Comparison of ENCODE assay signal across 31 cellular contexts in genomic region chr6:10401004-10401536, GRCh38. TPM values are rescaled to one million over a fixed set of nuclear protein-coding genes. Genes with fewer than 3 reads are reported as not detected.
A peak's percentile ranks its signal among the peaks of the same experiment; 100 is the strongest.
DNase-seq lines count a peak whose midpoint lies in the region; ATAC-seq, FAIRE-seq and TF ChIP-seq lines count a peak whose summit lies in the region.
"Had no signal": no experiment of that assay in that cellular context is flagged by ENCODE, and none has a peak within 500 bp of the region (broad histone marks: within the 10 kb centered on the region; RNA-seq: fewer than 3 reads in every experiment).

No MANE protein-coding gene starts in this region.

- intact Hi-C loops in PC-3 (cut with micrococcal nuclease) (loop anchor here (10.0 kb wide), 2 partner anchors 256 to 1256 kb away; no protein-coding TSS in a partner anchor), breast epithelium (cut with DNase I; ENCODE audit: low total_unique reads) (no loop called here)

- H3F3A ChIP-seq in PC-3 (ENCODE audit: low read length, unreplicated experiment) = no peaks in the 10 kb centered on the region

- peaks cover 19% of the 10 kb centered on the region for H3K4me1 Mint-ChIP-seq in stimulated activated naive CD8-positive, alpha-beta T cell treated with anti-CD3 and anti-CD28 coated beads, Interleukin-15, amount 100 ng/mL, for 72 hours

- ATAC-seq in PC-3 = no peak
- no peak for ATAC-seq in stimulated activated naive CD8-positive, alpha-beta T cell treated with anti-CD3 and anti-CD28 coated beads, Interleukin-15, amount 100 ng/mL, for 72 hours
- no peak for ATAC-seq in GM18868 (IDR thresholded peaks at IDR 0.05; ENCODE audit: unreplicated experiment)
- ATAC-seq in HG02678 (IDR thresholded peaks at IDR 0.05; ENCODE audit: unreplicated experiment) = no peak
- ATAC-seq: naive thymus-derived CD4-positive, alpha-beta T cell; sciatic nerve had no signal

- H3K9me1 ChIP-seq in keratinocyte (ENCODE audit: control insufficient read depth, extremely low read depth, insufficient read depth, low read length) = no peaks in the 10 kb centered on the region

- H3K4me1 ChIP-seq in PC-3 (ENCODE audit: insufficient read depth, low read length) = peaks cover 52% of the 10 kb centered on the region
- peaks cover 0 to 16% of the 10 kb centered on the region in 2 donors for H3K4me1 ChIP-seq in breast epithelium
- H3K4me1 ChIP-seq in keratinocyte (ENCODE audit: control insufficient read depth, extremely low read depth, insufficient read depth, low read length) = peaks cover 68% of the 10 kb centered on the region

- peak; percentile 43 for FAIRE-seq in keratinocyte (lab: Jason Lieb, UNC)
- FAIRE-seq in GM19239 (lab: Jason Lieb, UNC) = no peak
- FAIRE-seq: kidney, TTC549 had no signal

- no peak overlapping the region for H3K4me3 Mint-ChIP-seq in stimulated activated naive CD8-positive, alpha-beta T cell treated with anti-CD3 and anti-CD28 coated beads, Interleukin-15, amount 100 ng/mL, for 72 hours
- H3K4me3 Mint-ChIP-seq: activated naive CD8-positive, alpha-beta T cell; activated T-cell treated with anti-CD3 and anti-CD28 coated beads, Interleukin-2, amount 50 U/mL, for 24 hours; T-helper 1 cell treated with Interleukin-12 subunit alpha and Interleukin-12 subunit beta and Interleukin-4 antibody, amounts not matched to agents 30 μg/mL and 1 μg/mL, for 36 hours had no signal

- no peak overlapping the region for H3K27ac Mint-ChIP-seq in stimulated activated naive CD8-positive, alpha-beta T cell treated with anti-CD3 and anti-CD28 coated beads, Interleukin-15, amount 100 ng/mL, for 72 hours
- H3K27ac Mint-ChIP-seq: activated naive CD8-positive, alpha-beta T cell; activated T-cell treated with anti-CD3 and anti-CD28 coated beads, Interleukin-2, amount 50 U/mL, for 24 hours; naive thymus-derived CD4-positive, alpha-beta T cell; progenitor cell of endocrine pancreas; T-helper 1 cell treated with Interleukin-12 subunit alpha and Interleukin-12 subunit beta and Interleukin-4 antibody, amounts not matched to agents 30 μg/mL and 1 μg/mL, for 36 hours had no signal

- DNase-seq in PC-3 (no peak), breast epithelium (ENCODE audit: low spot score in 2 of 2) (no peak), keratinocyte (ENCODE audit: low read depth, low spot score) (no peak), GM19239 (ENCODE audit: insufficient read length, low spot score) (no peak)
- DNase-seq in stimulated activated naive CD8-positive, alpha-beta T cell treated with anti-CD3 and anti-CD28 coated beads, Interleukin-15, amount 100 ng/mL, for 72 hours = no peak
- DNase-seq: activated CD4-positive, alpha-beta T cell treated with anti-CD3 and anti-CD28 coated beads, Interleukin-2, amount 50 U/mL, for 1 hour; activated CD4-positive, CD25-positive, alpha-beta regulatory T cell; activated effector memory CD4-positive, alpha-beta T cell treated with anti-CD3 and anti-CD28 coated beads, Interleukin-2, amount 50 U/mL, for 16 hours; activated T-cell treated with anti-CD3 and anti-CD28 coated beads, Interleukin-2, amount 50 U/mL, for 24 hours; C1 segment of cervical spinal cord; COR-L47; DMS53; GDM1; kidney; naive thymus-derived CD4-positive, alpha-beta T cell; NCI-H1417; NCI-H2081 treated with DMSO at 0.1 percent for 48 hours; SK-N-SH; stimulated activated CD4-positive, alpha-beta T cell treated with anti-CD3 and anti-CD28 coated beads, Interleukin-12 subunit alpha, Interleukin-12 subunit beta, amount 100 ng/mL, for 4 hours; stimulated activated CD4-positive, alpha-beta T cell treated with anti-CD3 and anti-CD28 coated beads, Interleukin-2, amount 100 ng/mL, for 48 hours; stomach; tibial artery had no signal

- CTCF ChIA-PET in PC-3 (lab: Charles Lee) = interaction anchor here (0.6 kb wide), 1 partner anchor 78 kb away, joined by 4 read pairs; no protein-coding TSS in a partner anchor

- TF ChIP-seq CTCF in PC-3 (conservative IDR thresholded peaks at IDR 0.05; ENCODE audit: low read depth, low read length) = no peak
- TF ChIP-seq CTCF in breast epithelium (IDR thresholded peaks at IDR 0.05) = no peak
- no peak for TF ChIP-seq CTCF in keratinocyte (optimal IDR thresholded peaks at IDR 0.05 in 1 of 3, IDR thresholded peaks at IDR 0.05 in 1 of 3, conservative IDR thresholded peaks at IDR 0.05 in 1 of 3; ENCODE audit: extremely low read depth in 1 of 3, insufficient read depth in 2 of 3, low read length in 3 of 3)

- H3K79me2 ChIP-seq in PC-3 (ENCODE audit: low read length) (peaks cover 41% of the 10 kb centered on the region), keratinocyte (ENCODE audit: control insufficient read depth, insufficient read depth, low read length) (peaks cover 50% of the 10 kb centered on the region)

- H3K9ac ChIP-seq in PC-3 (ENCODE audit: low read length) = no peak overlapping the region
- H3K9ac ChIP-seq in keratinocyte (ENCODE audit: control insufficient read depth, extremely low read depth, insufficient read depth, low read length) = peak overlapping the region; percentile 97
- H3K9ac ChIP-seq: KMS-11, SK-N-SH had no signal

- H3K27me3 ChIP-seq in PC-3 (ENCODE audit: low read length) (no peaks in the 10 kb centered on the region), breast epithelium (no peaks in the 10 kb centered on the region), keratinocyte (ENCODE audit: control insufficient read depth, extremely low read depth, insufficient read depth, low read length) (no peaks in the 10 kb centered on the region)

- H3K36me3 ChIP-seq in PC-3 (ENCODE audit: low read depth, low read length) (peaks cover 57% of the 10 kb centered on the region), breast epithelium (no peaks in the 10 kb centered on the region), keratinocyte (ENCODE audit: control insufficient read depth in 2 of 2, extremely low read depth in 1 of 2, insufficient read depth in 2 of 2, low read length in 2 of 2) (peaks cover 21 to 39% of the 10 kb centered on the region in 2 experiments)
- H3K36me3 ChIP-seq: neutrophil, stomach had no signal

- POLR2A ChIA-PET in PC-3 (lab: Charles Lee; ENCODE audit: unreplicated experiment) = no interaction called here

- H3K9me3 ChIP-seq in PC-3 (ENCODE audit: low read length) = no peaks in the 10 kb centered on the region
- no peaks in the 10 kb centered on the region for H3K9me3 ChIP-seq in breast epithelium
- H3K9me3 ChIP-seq in keratinocyte (ENCODE audit: control insufficient read depth, low read depth, low read length) = no peaks in the 10 kb centered on the region
- H3K9me3 ChIP-seq: SK-N-SH, tibial artery had no signal

- H3K9me3 Mint-ChIP-seq in stimulated activated naive CD8-positive, alpha-beta T cell treated with anti-CD3 and anti-CD28 coated beads, Interleukin-15, amount 100 ng/mL, for 72 hours = peaks cover 26 to 27% of the 10 kb centered on the region in 2 donors

- H3K4me3 ChIP-seq in PC-3 (ENCODE audit: low read length) = no peak overlapping the region
- peak overlapping the region in 1 of 3 donors; percentile 8 for H3K4me3 ChIP-seq in breast epithelium
- peak overlapping the region in 2 of 3 experiments; percentile 24 to 42 for H3K4me3 ChIP-seq in keratinocyte (ENCODE audit: control insufficient read depth in 2 of 3, extremely low read depth in 1 of 3, insufficient read depth in 2 of 3, low read depth in 1 of 3, low read length in 3 of 3)
- H3K4me3 ChIP-seq: stomach, tibial artery had no signal

- H3K27ac ChIP-seq in PC-3 (ENCODE audit: low read length) (peak overlapping the region; percentile 10; the same call in 1 of the 2 replicates), breast epithelium (peak overlapping the region; percentile 76 to 79), keratinocyte (ENCODE audit: control insufficient read depth, insufficient read depth, low read length) (peak overlapping the region; percentile 98)
- H3K27ac ChIP-seq: KMS-11, neutrophil, stomach, tibial artery had no signal

- dilution Hi-C loops in keratinocyte (cut with MboI; ENCODE audit: extremely low pct_ligation_motif_present, low sequenced_read_pairs) = no loop called here

- TF ChIP-seq POLR2A in breast epithelium (IDR thresholded peaks at IDR 0.05) = no peak

- peaks cover 91% of the 10 kb centered on the region for H3K27me3 Mint-ChIP-seq in stimulated activated naive CD8-positive, alpha-beta T cell treated with anti-CD3 and anti-CD28 coated beads, Interleukin-15, amount 100 ng/mL, for 72 hours

- H2AFZ ChIP-seq in PC-3 (ENCODE audit: low read length) (no peak overlapping the region), keratinocyte (ENCODE audit: control insufficient read depth, low read length) (no peak overlapping the region)

- H4K20me1 ChIP-seq in PC-3 (ENCODE audit: low read length) = no peaks in the 10 kb centered on the region
- no peaks in the 10 kb centered on the region for H4K20me1 ChIP-seq in keratinocyte (ENCODE audit: control insufficient read depth, extremely low read depth, insufficient read depth, low read length)

- H3K4me2 ChIP-seq in PC-3 (ENCODE audit: low read length) = peak overlapping the region; percentile 26; the same call in 1 of the 2 replicates
- H3K4me2 ChIP-seq in keratinocyte (ENCODE audit: control insufficient read depth, extremely low read depth, insufficient read depth, low read depth, low read length) = peak overlapping the region; percentile 69
- H3K4me2 ChIP-seq: KMS-11, SK-N-SH had no signal

- no peaks in the 10 kb centered on the region for H3K9me2 ChIP-seq in PC-3 (replicated peaks; ENCODE audit: low read length)
- H3K9me2 ChIP-seq: SK-N-SH had no signal

- no TSS peak for BruUV-seq in PC-3 (replicated peaks; lab: Mats Ljungman, UMichigan)

RNA-seq across cellular contexts. Expression of gene TFAP2A, which starts 13.8 kb away (rescaled TPM):
- 29.4 and 35.5 TPM in 2 replicates for total RNA-seq in PC-3 (2014; rRNA removed)
- 10 to 100 TPM in 2 of 3 donors, not detected in 1; 25.2 to 46.0 TPM for total RNA-seq in breast epithelium
- polyA plus RNA-seq in keratinocyte = 25.5 to 30.2 TPM (median 27.7 TPM) in 3 replicates
- polyA plus RNA-seq in keratinocyte (2011; ENCODE audit: low read depth) = 88.1 TPM
- 28.5 and 39.0 TPM in 2 replicates for polyA plus RNA-seq in keratinocyte (2011; cell fraction: cytosol; rRNA removed)
- polyA plus RNA-seq in keratinocyte (2011; cell fraction: nucleus; rRNA removed) = 104 and 128 TPM in 2 replicates
- polyA plus RNA-seq in keratinocyte (2012; ENCODE audit: low replicate concordance) = 64.1 and 117 TPM in 2 replicates
- 26.9 to 42.3 TPM (median 32.3 TPM) in 3 replicates for polyA minus RNA-seq in keratinocyte
- 55.2 TPM for polyA minus RNA-seq in keratinocyte (2011; cell fraction: cytosol; rRNA and poly(A)+ RNA removed)
- polyA minus RNA-seq in keratinocyte (2011; cell fraction: nucleus; rRNA and poly(A)+ RNA removed) = 65.1 and 87.0 TPM in 2 replicates
- total RNA-seq: naive thymus-derived CD4-positive, alpha-beta T cell had no signal
- polyA plus RNA-seq: naive thymus-derived CD4-positive, alpha-beta T cell had no signal

Comparison
In these comparisons a context has a peak if more than half of its experiments do, and no peak if none do; other contexts are left out.
1. H3K27ac ChIP-seq: peak in every context shown above with its lines; median percentile 98 in keratinocyte; 78 in breast epithelium; 10 in PC-3.